ENCODE assay signal across 15 cellular contexts in genomic region chr3:129352045-129352444, GRCh38.
DNase-seq lines count a peak whose midpoint lies in the region; ATAC-seq and TF ChIP-seq lines count a peak whose summit lies in the region.
"Had no signal": no experiment of that assay in that cellular context is flagged by ENCODE, and none has a peak within 500 bp of the region (broad histone marks: within the 10 kb centered on the region; RNA-seq: fewer than 3 reads in every experiment).

No MANE protein-coding gene starts in this region.

- H3K4me3 ChIP-seq in HFF-Myc (replicated peaks; ENCODE audit: low read depth, low read length) = no peak overlapping the region
- H3K4me3 ChIP-seq: SK-N-MC had no signal

- H3K27me3 Mint-ChIP-seq in CD4-positive, alpha-beta T cell = peaks cover 6% of the 10 kb centered on the region
- no peaks in the 10 kb centered on the region for H3K27me3 Mint-ChIP-seq in activated CD8-positive, alpha-beta T cell treated with anti-CD3 and anti-CD28 coated beads, Interleukin-2, amount 10 ng/mL, durations not matched to agents 7 days and 5 days (ENCODE audit: low read depth)

- peak; percentile 39 for ATAC-seq in CD4-positive, alpha-beta T cell (ENCODE audit: poor library complexity)
- peak; percentile 47 for ATAC-seq in activated CD8-positive, alpha-beta T cell treated with anti-CD3 and anti-CD28 coated beads, Interleukin-2, amount 10 ng/mL, durations not matched to agents 7 days and 5 days
- ATAC-seq in left lobe of liver (peak; percentile 11), GM18873 (IDR thresholded peaks at IDR 0.05; ENCODE audit: low FRiP score, unreplicated experiment) (no peak)

- CTCF ChIA-PET in CD4-positive, alpha-beta T cell (lab: Charles Lee) = no interaction called here
- CTCF ChIA-PET in activated CD8-positive, alpha-beta T cell treated with anti-CD3 and anti-CD28 coated beads, Interleukin-2, amount 10 ng/mL, durations not matched to agents 7 days and 5 days (lab: Charles Lee) = no interaction called here

- no peak overlapping the region for H3K27ac Mint-ChIP-seq in CD4-positive, alpha-beta T cell
- H3K27ac Mint-ChIP-seq in activated CD8-positive, alpha-beta T cell treated with anti-CD3 and anti-CD28 coated beads, Interleukin-2, amount 10 ng/mL, durations not matched to agents 7 days and 5 days = no peak overlapping the region

- POLR2A ChIA-PET in CD4-positive, alpha-beta T cell (lab: Charles Lee) = no interaction called here
- POLR2A ChIA-PET in activated CD8-positive, alpha-beta T cell treated with anti-CD3 and anti-CD28 coated beads, Interleukin-2, amount 10 ng/mL, durations not matched to agents 7 days and 5 days (lab: Charles Lee) = no interaction called here

- H3K4me1 Mint-ChIP-seq in CD4-positive, alpha-beta T cell (ENCODE audit: low read depth) = no peaks in the 10 kb centered on the region
- H3K4me1 Mint-ChIP-seq in activated CD8-positive, alpha-beta T cell treated with anti-CD3 and anti-CD28 coated beads, Interleukin-2, amount 10 ng/mL, durations not matched to agents 7 days and 5 days (ENCODE audit: low read depth) = peaks cover under 1% of the 10 kb centered on the region

- no peaks in the 10 kb centered on the region for H3K9me3 ChIP-seq in CD4-positive, alpha-beta T cell (ENCODE audit: control insufficient read depth, low read length)

- TF ChIP-seq CTCF in CD4-positive, alpha-beta T cell (IDR thresholded peaks at IDR 0.05) = no peak
- TF ChIP-seq CTCF in HFF-Myc (IDR thresholded peaks at IDR 0.05; ENCODE audit: low read depth, low read length, missing control alignments) = peak; percentile 16

- no peaks in the 10 kb centered on the region for H3K36me3 Mint-ChIP-seq in CD4-positive, alpha-beta T cell (ENCODE audit: low read depth)
- no peaks in the 10 kb centered on the region for H3K36me3 Mint-ChIP-seq in activated CD8-positive, alpha-beta T cell treated with anti-CD3 and anti-CD28 coated beads, Interleukin-2, amount 10 ng/mL, durations not matched to agents 7 days and 5 days (ENCODE audit: low read depth)

- H3K27ac ChIP-seq in CD4-positive, alpha-beta T cell (ENCODE audit: low read depth, low read length) = no peak overlapping the region
- H3K27ac ChIP-seq: C4-2B, epithelial cell of prostate, SK-N-MC had no signal

- H3K9me3 Mint-ChIP-seq in CD4-positive, alpha-beta T cell = no peaks in the 10 kb centered on the region
- no peaks in the 10 kb centered on the region for H3K9me3 Mint-ChIP-seq in activated CD8-positive, alpha-beta T cell treated with anti-CD3 and anti-CD28 coated beads, Interleukin-2, amount 10 ng/mL, durations not matched to agents 7 days and 5 days (ENCODE audit: insufficient read depth)

- intact Hi-C loops in CD4-positive, alpha-beta T cell (cut with DNase I, micrococcal nuclease) = no loop called here

- H3K27me3 ChIP-seq in CD4-positive, alpha-beta T cell (ENCODE audit: control insufficient read depth, insufficient read depth, low read length) = no peaks in the 10 kb centered on the region

- DNase-seq in CD4-positive, alpha-beta T cell = no peak
- no peak for DNase-seq in HFF-Myc (ENCODE audit: extremely low read depth, low read depth)
- no peak for DNase-seq in activated CD8-positive, alpha-beta T cell treated with anti-CD3 and anti-CD28 coated beads, Interleukin-2, amount 10 ng/mL, durations not matched to agents 7 days and 5 days
- DNase-seq in left lobe of liver (ENCODE audit: low spot score) = no peak
- no peak for DNase-seq in dedifferentiated amniotic fluid mesenchymal stem cell (ENCODE audit: extremely low spot score)
- no peak for DNase-seq in stimulated activated naive CD4-positive, alpha-beta T cell treated with Interleukin-2 at 50 U/mL for 16 hours (lab: John Stamatoyannopoulos, UW)
- DNase-seq in midbrain (lab: John Stamatoyannopoulos, UW) = no peak
- DNase-seq: activated CD4-positive, alpha-beta T cell treated with anti-CD3 and anti-CD28 coated beads for 1 hour; activated effector memory CD4-positive, alpha-beta T cell treated with Interleukin-2 at 50 U/mL for 16 hours; NCI-H1436; NCI-H748 treated with DMSO at 0.1 percent for 48 hours had no signal

- no peak overlapping the region for H3K4me3 Mint-ChIP-seq in CD4-positive, alpha-beta T cell
- H3K4me3 Mint-ChIP-seq in activated CD8-positive, alpha-beta T cell treated with anti-CD3 and anti-CD28 coated beads, Interleukin-2, amount 10 ng/mL, durations not matched to agents 7 days and 5 days = no peak overlapping the region
